Comparison of ENCODE assay signal across 8 cellular contexts in genomic region chr15:59372352-59373211, GRCh38. TPM values are rescaled to one million over a fixed set of nuclear protein-coding genes. Genes with fewer than 3 reads are reported as not detected.
DNase-seq lines count a peak whose midpoint lies in the region; ATAC-seq and TF ChIP-seq lines count a peak whose summit lies in the region.

MYO1E (minus strand) TSS chr15:59372871; CDS start chr15:59372500, 371 bp downstream.

- H3K27ac ChIP-seq in VCaP, result peak within 1 kb of the TSS; percentile 57

- ATAC-seq in HG02973 (IDR thresholded peaks at IDR 0.05; ENCODE audit: unreplicated experiment), result peak; percentile 44
- ATAC-seq in left lobe of liver, result peak; percentile 80

- TF ChIP-seq CTCF in VCaP (conservative IDR thresholded peaks at IDR 0.05), result no peak

- peak; percentile 89 for TF ChIP-seq POLR2A in GM15510 (IDR thresholded peaks at IDR 0.05; ENCODE audit: borderline replicate concordance, extremely low read depth, insufficient read length)

- peak; percentile 95 for DNase-seq in A172 (ENCODE audit: low spot score)
- peak; percentile 58 for DNase-seq in NCI-H2081 treated with DMSO at 0.1 percent for 48 hours (lab: John Stamatoyannopoulos, UW)
- peak; percentile 92 for DNase-seq in ecto neural progenitor cell (ENCODE audit: low spot score)
- DNase-seq in left lobe of liver (ENCODE audit: low spot score), result peak; percentile 95
- peak; percentile 19 to 38 for DNase-seq in stimulated activated CD4-positive, alpha-beta T cell treated with anti-CD3 and anti-CD28 coated beads, Interleukin-2, amount 100 ng/mL, for 24 hours

RNA-seq across cellular contexts. Expression of gene MYO1E, which starts in this region (rescaled TPM):
- total RNA-seq in A172 (2014; rRNA removed; shearing (Covaris generic)), result 13.8 and 25.6 TPM in 2 replicates
- 81.4 TPM for total RNA-seq in left lobe of liver

Comparison
In these comparisons a context has a peak if more than half of its experiments do, and no peak if none do; other contexts are left out.
1. Peak in every context shown above with its lines: DNase-seq, ATAC-seq and H3K27ac ChIP-seq.
2. DNase-seq: peak in every context shown above with its lines; median percentile 95 in A172; 95 in left lobe of liver; 92 in ecto neural progenitor cell; 58 in NCI-H2081 treated with DMSO at 0.1 percent for 48 hours; 28 in stimulated activated CD4-positive, alpha-beta T cell treated with anti-CD3 and anti-CD28 coated beads, Interleukin-2, amount 100 ng/mL, for 24 hours.